1 cellular context compared by ENCODE assay signal in genomic region chr12:63149884-63150254, GRCh38.
TF ChIP-seq lines count a peak whose summit lies in the region.

No MANE protein-coding gene starts in this region.

TF ChIP-seq in WTC11, 78 proteins besides CTCF, POLR2A, EP300 and RAD21 (continued from another document):
- peak; percentile 35; the same call in 1 of the 2 replicates for TF ChIP-seq NR1H2 (CRISPR knock-in tag; IDR thresholded peaks at IDR 0.05)
